Comparison of ENCODE assay signal across 13 cellular contexts in genomic region chr1:28955930-28956552, GRCh38. TPM values are rescaled to one million over a fixed set of nuclear protein-coding genes. Genes with fewer than 3 reads are reported as not detected.
DNase-seq lines count a peak whose midpoint lies in the region; ATAC-seq, FAIRE-seq and TF ChIP-seq lines count a peak whose summit lies in the region.
"Had no signal": no experiment of that assay in that cellular context is flagged by ENCODE, and none has a peak within 500 bp of the region (broad histone marks: within the 10 kb centered on the region; RNA-seq: fewer than 3 reads in every experiment).

No MANE protein-coding gene starts in this region.

- peaks cover 9% of the 10 kb centered on the region for H3K4me1 Mint-ChIP-seq in CD14-positive monocyte

- no peak for FAIRE-seq in bronchial epithelial cell (lab: Jason Lieb, UNC)
- FAIRE-seq: endometrium had no signal

- H3K4me3 Mint-ChIP-seq in CD14-positive monocyte: no peak overlapping the region
- H3K4me3 Mint-ChIP-seq: activated CD4-positive, alpha-beta memory T cell treated with anti-CD3 and anti-CD28 coated beads for 36 hours had no signal

- TF ChIP-seq CTCF in bronchial epithelial cell (IDR thresholded peaks at IDR 0.05; ENCODE audit: insufficient read depth, low read length, severe bottlenecking) (no peak), CD14-positive monocyte (IDR thresholded peaks at IDR 0.05) (no peak), right atrium auricular region (IDR thresholded peaks at IDR 0.05) (no peak)

- no peaks in the 10 kb centered on the region for H3K36me3 ChIP-seq in bronchial epithelial cell (ENCODE audit: control insufficient read depth, insufficient read depth, low read length)
- no peaks in the 10 kb centered on the region for H3K36me3 ChIP-seq in right atrium auricular region
- H3K36me3 ChIP-seq: spleen had no signal

- no peaks in the 10 kb centered on the region for H3K9me3 Mint-ChIP-seq in CD14-positive monocyte
- H3K9me3 Mint-ChIP-seq: activated CD4-positive, alpha-beta memory T cell treated with anti-CD3 and anti-CD28 coated beads for 36 hours had no signal

- ATAC-seq in HG03139 (IDR thresholded peaks at IDR 0.05; ENCODE audit: unreplicated experiment): no peak

- H3K27me3 Mint-ChIP-seq in CD14-positive monocyte (ENCODE audit: low read depth in 3 of 3): peaks cover 0 to 1% (median 0%) of the 10 kb centered on the region in 3 donors
- H3K27me3 Mint-ChIP-seq: activated CD4-positive, alpha-beta memory T cell treated with anti-CD3 and anti-CD28 coated beads for 36 hours had no signal

- DNase-seq in AG08395 (ENCODE audit: low spot score) (peak; percentile 3), DMS79 treated with DMSO at 0.1 percent for 48 hours (lab: John Stamatoyannopoulos, UW) (peak; percentile 71), NCI-H2107 treated with DMSO at 0.1 percent for 48 hours (lab: John Stamatoyannopoulos, UW; ENCODE audit: unreplicated experiment) (peak; percentile 99), bronchial epithelial cell (ENCODE audit: low read depth) (peak; percentile 73), CD14-positive monocyte (ENCODE audit: low spot score) (no peak), right atrium auricular region (ENCODE audit: low spot score) (no peak), NCI-H226 (no peak)
- DNase-seq: activated CD4-positive, alpha-beta memory T cell treated with anti-CD3 and anti-CD28 coated beads for 36 hours; aorta; NCI-H1694 treated with DMSO at 0.1 percent for 48 hours; spleen had no signal

- no peak overlapping the region for H3K4me3 ChIP-seq in bronchial epithelial cell (ENCODE audit: low read depth, low read length)
- no peak overlapping the region for H3K4me3 ChIP-seq in right atrium auricular region
- H3K4me3 ChIP-seq: spleen had no signal

- H3K27me3 ChIP-seq in bronchial epithelial cell (ENCODE audit: control insufficient read depth, insufficient read depth, low read length) (no peaks in the 10 kb centered on the region), right atrium auricular region (no peaks in the 10 kb centered on the region)
- H3K27me3 ChIP-seq: spleen had no signal

- no peak overlapping the region for H3K27ac Mint-ChIP-seq in CD14-positive monocyte
- H3K27ac Mint-ChIP-seq: activated CD4-positive, alpha-beta memory T cell treated with anti-CD3 and anti-CD28 coated beads for 36 hours had no signal

- no peaks in the 10 kb centered on the region for H3K9me3 ChIP-seq in right atrium auricular region
- H3K9me3 ChIP-seq: spleen had no signal

- intact Hi-C loops in CD14-positive monocyte (cut with micrococcal nuclease): no loop called here

- H3K36me3 Mint-ChIP-seq in CD14-positive monocyte: peaks cover 4 to 5% of the 10 kb centered on the region in 2 donors
- H3K36me3 Mint-ChIP-seq: activated CD4-positive, alpha-beta memory T cell treated with anti-CD3 and anti-CD28 coated beads for 36 hours had no signal

- no peak overlapping the region for H3K27ac ChIP-seq in right atrium auricular region
- H3K27ac ChIP-seq: spleen had no signal

- H3K4me1 ChIP-seq in right atrium auricular region: peaks cover 0 to 8% of the 10 kb centered on the region in 2 donors

RNA-seq across cellular contexts. Expression of gene EPB41, which starts 41.7 kb away (rescaled TPM):
- total RNA-seq in bronchial epithelial cell (21.6 and 28.9 TPM in 2 replicates), right atrium auricular region (10 to 100 TPM; 19.1 to 25.4 TPM)
- 10 to 100 TPM; 11.3 to 18.9 TPM for polyA plus RNA-seq in CD14-positive monocyte

Comparison
In these comparisons a context has a peak if more than half of its experiments do, and no peak if none do; other contexts are left out.
1. DNase-seq: peak in AG08395 (single experiment), DMS79 treated with DMSO at 0.1 percent for 48 hours (single experiment), NCI-H2107 treated with DMSO at 0.1 percent for 48 hours (single experiment) and bronchial epithelial cell (single experiment); none in CD14-positive monocyte (single experiment), right atrium auricular region (single experiment) and NCI-H226 (single experiment).